Comparison of ENCODE assay signal across 8 cellular contexts in genomic region chr4:54233697-54234496, GRCh38. TPM values are rescaled to one million over a fixed set of nuclear protein-coding genes. Genes with fewer than 3 reads are reported as not detected.
DNase-seq lines count a peak whose midpoint lies in the region; ATAC-seq and TF ChIP-seq lines count a peak whose summit lies in the region.

No MANE protein-coding gene starts in this region.

- H3K4me3 Mint-ChIP-seq in endodermal cell, result peak overlapping the region; percentile 68

- H3K4me1 ChIP-seq in endodermal cell (ENCODE audit: control insufficient read depth, insufficient read depth, low read length), result no peaks in the 10 kb centered on the region
- peaks cover under 1% of the 10 kb centered on the region for H3K4me1 ChIP-seq in mesodermal cell (ENCODE audit: control insufficient read depth, insufficient read depth, low read length, poor library complexity, severe bottlenecking)

- H3K27ac ChIP-seq in endodermal cell (ENCODE audit: low read depth, low read length) (no peak overlapping the region), mesodermal cell (ENCODE audit: low read depth, low read length, severe bottlenecking) (peak overlapping the region; percentile 86)

- WGBS in endodermal cell (ENCODE audit: insufficient coverage in 1 of 2, insufficient read length in 1 of 2), 2 experiments, result 0 to 4% methylated on average over 15 to 67 of the region's 67 CpGs
- WGBS in mesodermal cell (ENCODE audit: insufficient coverage in 2 of 2), 2 experiments, result 1 to 2% methylated on average over 39 to 47 of the region's 67 CpGs

- no peaks in the 10 kb centered on the region for H3K36me3 Mint-ChIP-seq in endodermal cell (ENCODE audit: low read depth)

- H3K9me3 Mint-ChIP-seq in endodermal cell, result peaks cover 17% of the 10 kb centered on the region

- no peak overlapping the region for H3K27ac Mint-ChIP-seq in endodermal cell

- H3K9me3 ChIP-seq in endodermal cell (ENCODE audit: control insufficient read depth, low read length) (peaks cover 14% of the 10 kb centered on the region), mesodermal cell (ENCODE audit: control insufficient read depth, low read length) (peaks cover 14% of the 10 kb centered on the region)

- peak; percentile 93 for TF ChIP-seq CTCF in endodermal cell (conservative IDR thresholded peaks at IDR 0.05)

- peaks cover 45% of the 10 kb centered on the region for H3K27me3 ChIP-seq in endodermal cell (ENCODE audit: control insufficient read depth, insufficient read depth, low read length, poor library complexity, severe bottlenecking)

- H3K9ac ChIP-seq in endodermal cell (ENCODE audit: extremely low read depth, low read length, poor library complexity, severe bottlenecking), result peak overlapping the region; percentile 1

- peaks cover 64% of the 10 kb centered on the region for H3K27me3 Mint-ChIP-seq in endodermal cell (ENCODE audit: insufficient read depth)

- peaks cover 12% of the 10 kb centered on the region for H3K4me1 Mint-ChIP-seq in endodermal cell

- H3K36me3 ChIP-seq in endodermal cell (ENCODE audit: control insufficient read depth, insufficient read depth, low read length) (no peaks in the 10 kb centered on the region), mesodermal cell (ENCODE audit: control insufficient read depth, insufficient read depth, low read length) (peaks cover 41% of the 10 kb centered on the region)

- ATAC-seq in GM18870 (IDR thresholded peaks at IDR 0.05; ENCODE audit: unreplicated experiment) (peak; percentile 74), HG03342 (IDR thresholded peaks at IDR 0.05; ENCODE audit: unreplicated experiment) (peak; percentile 15)

- DNase-seq in AG08396 (ENCODE audit: low spot score), result peak; percentile 77
- peak; percentile 75 for DNase-seq in NCI-H774 (lab: John Stamatoyannopoulos, UW)
- peak; percentile 85 for DNase-seq in activated CD8-positive, alpha-beta memory T cell treated with anti-CD3 and anti-CD28 coated beads for 24 hours
- DNase-seq in endodermal cell, result peak; percentile 89
- DNase-seq in stimulated activated CD8-positive, alpha-beta memory T cell treated with anti-CD3 and anti-CD28 coated beads, Interleukin-15, amount 100 ng/mL, for 1 hour (ENCODE audit: low read depth), result peak; percentile 49

- H3K4me3 ChIP-seq in endodermal cell (ENCODE audit: low read length), result peak overlapping the region; percentile 74
- peak overlapping the region; percentile 63 for H3K4me3 ChIP-seq in mesodermal cell (ENCODE audit: extremely low read depth, insufficient read depth, low read length, poor library complexity, severe bottlenecking)

RNA-seq across cellular contexts. Expression of gene PDGFRA, which starts 4.8 kb away (rescaled TPM):
- 10 to 100 TPM in 1 of 2 donors, 1 to 10 TPM in 1; 7.8 to 10.7 TPM for total RNA-seq in endodermal cell
- polyA plus RNA-seq in endodermal cell (2013, experiment 1 of 2), result 9.9 TPM
- 8.4 TPM for polyA plus RNA-seq in endodermal cell (2013, experiment 2 of 2)
- polyA plus RNA-seq in mesodermal cell (2013, experiment 1 of 2), result 55.4 TPM
- polyA plus RNA-seq in mesodermal cell (2013, experiment 2 of 2), result 66.1 TPM
